In the genomic region with DNA sequence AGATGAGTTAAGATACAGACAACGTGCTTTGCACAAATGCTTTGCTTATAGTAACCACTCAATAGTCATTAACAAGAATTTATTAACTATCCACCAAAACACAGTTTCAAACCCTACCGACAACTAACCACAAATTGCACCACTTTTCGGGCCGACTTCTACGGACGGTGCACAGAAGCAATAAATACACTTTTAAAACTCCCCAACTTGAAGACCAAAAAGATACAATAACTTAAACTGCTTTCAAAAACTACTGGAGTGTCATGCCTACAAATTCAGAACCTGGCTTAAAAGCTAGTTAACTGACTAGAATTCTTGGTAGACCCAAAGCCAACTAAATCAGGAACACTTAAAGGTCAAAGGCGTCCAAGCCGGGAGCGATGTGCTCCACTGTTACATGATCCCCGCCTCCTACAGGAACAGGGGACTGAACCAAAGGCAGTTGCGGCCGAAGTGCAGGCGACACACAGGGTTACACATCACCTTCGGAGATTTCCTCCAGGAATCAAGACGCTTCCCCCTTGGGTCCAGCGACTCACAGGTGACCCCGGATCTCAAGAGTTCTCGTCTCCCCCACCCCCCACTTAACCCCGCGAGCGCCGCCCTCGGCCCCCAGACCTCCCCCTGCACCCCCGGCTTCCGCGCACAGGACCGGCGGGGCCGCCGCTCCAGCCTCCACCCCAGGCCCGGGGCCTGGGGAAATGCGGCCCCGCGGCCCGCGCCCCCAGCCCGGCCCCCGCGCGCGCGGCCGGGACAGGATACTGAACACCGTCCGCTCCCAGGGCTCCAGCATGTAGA, we compare ENCODE assay signal across 8 cellular contexts. TPM values are rescaled to one million over a fixed set of nuclear protein-coding genes. Genes with fewer than 3 reads are reported as not detected.
DNase-seq lines count a peak whose midpoint lies in the region; ATAC-seq and TF ChIP-seq lines count a peak whose summit lies in the region.

No MANE protein-coding gene starts in this region.

- peaks cover 0 to 4% of the 10 kb centered on the region in 2 donors for H3K36me3 ChIP-seq in thyroid gland

- H3K9me3 ChIP-seq in thyroid gland: no peaks in the 10 kb centered on the region

- intact Hi-C loops in thyroid gland (cut with DNase I): loop anchor here (5.0 to 10.0 kb wide), 2 partner anchors 73 to 99 kb away; a partner anchor contains a TSS

- DNase-seq in ACHN: peak; percentile 52
- DNase-seq in NCI-H2171 (lab: John Stamatoyannopoulos, UW): peak; percentile 21
- DNase-seq in activated CD4-positive, alpha-beta T cell treated with anti-CD3 and anti-CD28 coated beads, Interleukin-2, amount 50 U/mL, for 1 hour: peak; percentile 13
- peak; percentile 58 for DNase-seq in myocyte (ENCODE audit: low read depth)
- DNase-seq in thyroid gland: peak; percentile 66 to 71

- WGBS in thyroid gland, 2 donors: 2% methylated on average over 10 to 27 of the region's 45 CpGs

- no peaks in the 10 kb centered on the region for H3K27me3 ChIP-seq in thyroid gland

- no peak for TF ChIP-seq POLR2A in thyroid gland (IDR thresholded peaks at IDR 0.05)

- H3K4me1 ChIP-seq in thyroid gland: peaks cover 0 to 4% of the 10 kb centered on the region in 2 donors

- ATAC-seq in GM18519 (IDR thresholded peaks at IDR 0.05; ENCODE audit: low FRiP score, unreplicated experiment): peak; percentile 2
- peak; percentile 28 for ATAC-seq in HG03039 (IDR thresholded peaks at IDR 0.05; ENCODE audit: unreplicated experiment)
- ATAC-seq in esophagus mucosa: peak; percentile 20

- H3K4me3 ChIP-seq in thyroid gland (replicated peaks in 1 of 3): peak overlapping the region; percentile 53 to 83 (median 75)

- peak overlapping the region; percentile 71 to 78 (median 77) for H3K27ac ChIP-seq in thyroid gland

- TF ChIP-seq CTCF in thyroid gland (IDR thresholded peaks at IDR 0.05): no peak

- in situ Hi-C loops in ACHN (cut with HindIII; ENCODE audit: low pct_ligation_motif_present, low pct_unique_long_range_greater_than_20kb, low sequenced_read_pairs): no loop called here

RNA-seq across cellular contexts. Expression of a gene that starts 0.5 kb away (rescaled TPM):
- 18.5 TPM for total RNA-seq in esophagus mucosa
- 9.5 and 12.6 TPM in 2 replicates for total RNA-seq in myocyte
- 16.7 TPM for polyA plus RNA-seq in myocyte (2012)
- 10 to 100 TPM; 25.9 to 30.6 (median 28.5) TPM for total RNA-seq in thyroid gland

Comparison
In these comparisons a context has a peak if more than half of its experiments do, and no peak if none do; other contexts are left out.
1. Peak in every context shown above with its lines: DNase-seq, ATAC-seq, H3K4me3 ChIP-seq and H3K27ac ChIP-seq.
2. DNase-seq: peak in every context shown above with its lines; median percentile 68 in thyroid gland; 58 in myocyte; 52 in ACHN; 21 in NCI-H2171; 13 in activated CD4-positive, alpha-beta T cell treated with anti-CD3 and anti-CD28 coated beads, Interleukin-2, amount 50 U/mL, for 1 hour.